Comparison of ENCODE assay signal across 13 cellular contexts in genomic region chr16:57531635-57532220, GRCh38. TPM values are rescaled to one million over a fixed set of nuclear protein-coding genes. Genes with fewer than 3 reads are reported as not detected.
DNase-seq lines count a peak whose midpoint lies in the region; ATAC-seq and TF ChIP-seq lines count a peak whose summit lies in the region.
"Had no signal": no experiment of that assay in that cellular context is flagged by ENCODE, and none has a peak within 500 bp of the region (broad histone marks: within the 10 kb centered on the region; RNA-seq: fewer than 3 reads in every experiment).

No MANE protein-coding gene starts in this region.

- peak overlapping the region; percentile 97 for H3K27ac Mint-ChIP-seq in activated CD4-positive, alpha-beta T cell treated with anti-CD3 and anti-CD28 coated beads, Interleukin-2, amount 10 ng/mL, durations not matched to agents 24 days and 14 days
- H3K27ac Mint-ChIP-seq: HFFc6 had no signal

- H3K4me3 ChIP-seq in WERI-Rb-1 (ENCODE audit: low read depth, low read length) (no peak overlapping the region), esophagus muscularis mucosa (no peak overlapping the region)
- H3K4me3 ChIP-seq: cardiac muscle cell had no signal

- 92% methylated on average over 7 of the region's 7 CpGs for WGBS in esophagus muscularis mucosa

- no peaks in the 10 kb centered on the region; the same call in 1 of the 2 replicates for H3K36me3 ChIP-seq in WERI-Rb-1
- peaks cover 0 to 22% (median 9%) of the 10 kb centered on the region in 4 donors for H3K36me3 ChIP-seq in esophagus muscularis mucosa
- H3K36me3 ChIP-seq: cardiac muscle cell had no signal

- peaks cover 8% of the 10 kb centered on the region for H3K36me3 Mint-ChIP-seq in activated CD4-positive, alpha-beta T cell treated with anti-CD3 and anti-CD28 coated beads, Interleukin-2, amount 10 ng/mL, durations not matched to agents 24 days and 14 days (ENCODE audit: low read depth)

- no peaks in the 10 kb centered on the region for H3K9me3 ChIP-seq in WERI-Rb-1 (ENCODE audit: severe bottlenecking)
- H3K9me3 ChIP-seq in esophagus muscularis mucosa, result no peaks in the 10 kb centered on the region

- H3K27me3 ChIP-seq in WERI-Rb-1 (ENCODE audit: insufficient read depth, low read depth, severe bottlenecking) (no peaks in the 10 kb centered on the region), esophagus muscularis mucosa (no peaks in the 10 kb centered on the region)
- H3K27me3 ChIP-seq: cardiac muscle cell had no signal

- no peak for TF ChIP-seq EP300 in esophagus muscularis mucosa (IDR thresholded peaks at IDR 0.05)

- H3K27ac ChIP-seq in WERI-Rb-1 (no peak overlapping the region), esophagus muscularis mucosa (replicated peaks in 1 of 4) (peak overlapping the region; percentile 80 to 90 (median 85))
- H3K27ac ChIP-seq: cardiac muscle cell had no signal

- H3K4me1 ChIP-seq in esophagus muscularis mucosa, result peaks cover 41 to 71% (median 69%) of the 10 kb centered on the region in 4 donors

- ATAC-seq in sciatic nerve (no peak), GM21367 (IDR thresholded peaks at IDR 0.05; ENCODE audit: unreplicated experiment) (no peak)

- TF ChIP-seq CTCF in WERI-Rb-1 (IDR thresholded peaks at IDR 0.05; ENCODE audit: low read depth, low read length), result no peak
- TF ChIP-seq CTCF in esophagus muscularis mucosa (IDR thresholded peaks at IDR 0.05), result no peak

- intact Hi-C loops in activated CD4-positive, alpha-beta T cell treated with anti-CD3 and anti-CD28 coated beads, Interleukin-2, amount 10 ng/mL, durations not matched to agents 24 days and 14 days (cut with micrococcal nuclease), result loop anchor here (10.0 kb wide), 3 partner anchors 347 to 917 kb away; partner anchors contain the start of genes PSME3IP1 and RSPRY1
- intact Hi-C loops in esophagus muscularis mucosa (cut with DNase I) (loop anchor here (10.0 kb wide), 1 partner anchor 347 kb away; the partner anchor contains the start of genes PSME3IP1 and RSPRY1), sciatic nerve (cut with DNase I) (no loop called here)

- H3K27me3 Mint-ChIP-seq in activated CD4-positive, alpha-beta T cell treated with anti-CD3 and anti-CD28 coated beads, Interleukin-2, amount 10 ng/mL, durations not matched to agents 24 days and 14 days, result no peaks in the 10 kb centered on the region

- no peak for DNase-seq in activated CD4-positive, alpha-beta T cell treated with anti-CD3 and anti-CD28 coated beads, Interleukin-2, amount 10 ng/mL, durations not matched to agents 24 days and 14 days
- no peak for DNase-seq in activated CD4-positive, alpha-beta T cell treated with anti-CD3 and anti-CD28 coated beads, Interleukin-2, amount 50 U/mL, for 48 hours
- DNase-seq in WERI-Rb-1 (peak; percentile 1), esophagus muscularis mucosa (ENCODE audit: extremely low spot score) (no peak), sciatic nerve (ENCODE audit: low spot score) (peak; percentile 27), NCI-H446 treated with DMSO at 0.1 percent for 48 hours (lab: John Stamatoyannopoulos, UW) (no peak), NCI-H187 treated with DMSO at 0.1 percent for 48 hours (lab: John Stamatoyannopoulos, UW) (no peak)
- DNase-seq: erythroblast, KBM-7 had no signal

- no peaks in the 10 kb centered on the region for H3K9me3 Mint-ChIP-seq in activated CD4-positive, alpha-beta T cell treated with anti-CD3 and anti-CD28 coated beads, Interleukin-2, amount 10 ng/mL, durations not matched to agents 24 days and 14 days
- H3K9me3 Mint-ChIP-seq: HFFc6 had no signal

- TF ChIP-seq POLR2A in esophagus muscularis mucosa (IDR thresholded peaks at IDR 0.05; ENCODE audit: low read depth), result no peak

- H3K4me3 Mint-ChIP-seq in activated CD4-positive, alpha-beta T cell treated with anti-CD3 and anti-CD28 coated beads, Interleukin-2, amount 10 ng/mL, durations not matched to agents 24 days and 14 days, result peak overlapping the region; percentile 84
- H3K4me3 Mint-ChIP-seq: HFFc6 had no signal

- H3K4me1 Mint-ChIP-seq in activated CD4-positive, alpha-beta T cell treated with anti-CD3 and anti-CD28 coated beads, Interleukin-2, amount 10 ng/mL, durations not matched to agents 24 days and 14 days, result peaks cover 52% of the 10 kb centered on the region

RNA-seq across cellular contexts. Expression of gene CCDC102A, which starts 4.6 kb away (rescaled TPM):
- total RNA-seq in activated CD4-positive, alpha-beta T cell treated with anti-CD3 and anti-CD28 coated beads, Interleukin-2, amount 10 ng/mL, durations not matched to agents 24 days and 14 days, result 6.0 and 6.7 TPM in 2 replicates
- 10 to 100 TPM; 22.7 to 54.9 (median 36.9) TPM for total RNA-seq in esophagus muscularis mucosa
- total RNA-seq in sciatic nerve, result 14.3 TPM

RNA-seq across cellular contexts. Expression of gene ADGRG5, which starts 10.7 kb away (rescaled TPM):
- total RNA-seq in activated CD4-positive, alpha-beta T cell treated with anti-CD3 and anti-CD28 coated beads, Interleukin-2, amount 10 ng/mL, durations not matched to agents 24 days and 14 days, result 5.4 and 6.1 TPM in 2 replicates
- total RNA-seq in esophagus muscularis mucosa (under 1 TPM in 3 of 4 donors, not detected in 1; under 0.01 to 0.34 (median 0.17) TPM), sciatic nerve (1.2 TPM)
- total RNA-seq: cardiac muscle cell, HFFc6, skeletal muscle tissue had no signal

RNA-seq across cellular contexts. Expression of gene DOK4, which starts 45.4 kb away (rescaled TPM):
- total RNA-seq in activated CD4-positive, alpha-beta T cell treated with anti-CD3 and anti-CD28 coated beads, Interleukin-2, amount 10 ng/mL, durations not matched to agents 24 days and 14 days, result 4.2 and 4.3 TPM in 2 replicates
- 10 to 100 TPM; 14.5 to 36.7 (median 29.4) TPM for total RNA-seq in esophagus muscularis mucosa
- 22.6 TPM for total RNA-seq in sciatic nerve

Comparison
In these comparisons a context has a peak if more than half of its experiments do, and no peak if none do; other contexts are left out.
1. DNase-seq: peak in WERI-Rb-1 (single experiment) and sciatic nerve (single experiment); none in activated CD4-positive, alpha-beta T cell treated with anti-CD3 and anti-CD28 coated beads, Interleukin-2, amount 10 ng/mL, durations not matched to agents 24 days and 14 days (single experiment), activated CD4-positive, alpha-beta T cell treated with anti-CD3 and anti-CD28 coated beads, Interleukin-2, amount 50 U/mL, for 48 hours (0 of 2), esophagus muscularis mucosa (single experiment), NCI-H446 treated with DMSO at 0.1 percent for 48 hours (single experiment) and NCI-H187 treated with DMSO at 0.1 percent for 48 hours (single experiment).